2 cellular contexts compared by ENCODE assay signal in genomic region chr20:17503501-17504325, GRCh38.
TF ChIP-seq lines count a peak whose summit lies in the region.

No MANE protein-coding gene starts in this region.

TF ChIP-seq in HepG2, 621 proteins besides CTCF, POLR2A, EP300 and RAD21:
- TF ChIP-seq HOXA3 (CRISPR knock-in tag; IDR thresholded peaks at IDR 0.05): no peak
- TF ChIP-seq ZNF597 (CRISPR knock-in tag; IDR thresholded peaks at IDR 0.05): no peak
- no peak for TF ChIP-seq WIZ (CRISPR knock-in tag; IDR thresholded peaks at IDR 0.05)
- TF ChIP-seq PPARG (CRISPR knock-in tag; conservative IDR thresholded peaks at IDR 0.05): no peak
- peak; percentile 6 for TF ChIP-seq U2AF1 (optimal IDR thresholded peaks at IDR 0.05; ENCODE audit: low read depth, low read length)
- TF ChIP-seq TIGD3 (CRISPR knock-in tag; IDR thresholded peaks at IDR 0.05; ENCODE audit: borderline replicate concordance): no peak
- TF ChIP-seq GATAD2A (CRISPR knock-in tag; IDR thresholded peaks at IDR 0.05): no peak

TF ChIP-seq in SK-N-SH, 30 proteins besides CTCF, POLR2A, EP300 and RAD21:
- TF ChIP-seq MXI1 (IDR thresholded peaks at IDR 0.05; ENCODE audit: low read depth, low read length): no peak
- no peak for TF ChIP-seq GATA2 (CRISPR knock-in tag; IDR thresholded peaks at IDR 0.05)
- no peak for TF ChIP-seq GABPA (IDR thresholded peaks at IDR 0.05; ENCODE audit: low read depth)
- TF ChIP-seq YY1 (IDR thresholded peaks at IDR 0.05; ENCODE audit: low read depth): no peak
- TF ChIP-seq, protein P1, sequence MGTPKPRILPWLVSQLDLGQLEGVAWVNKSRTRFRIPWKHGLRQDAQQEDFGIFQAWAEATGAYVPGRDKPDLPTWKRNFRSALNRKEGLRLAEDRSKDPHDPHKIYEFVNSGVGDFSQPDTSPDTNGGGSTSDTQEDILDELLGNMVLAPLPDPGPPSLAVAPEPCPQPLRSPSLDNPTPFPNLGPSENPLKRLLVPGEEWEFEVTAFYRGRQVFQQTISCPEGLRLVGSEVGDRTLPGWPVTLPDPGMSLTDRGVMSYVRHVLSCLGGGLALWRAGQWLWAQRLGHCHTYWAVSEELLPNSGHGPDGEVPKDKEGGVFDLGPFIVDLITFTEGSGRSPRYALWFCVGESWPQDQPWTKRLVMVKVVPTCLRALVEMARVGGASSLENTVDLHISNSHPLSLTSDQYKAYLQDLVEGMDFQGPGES (IDR thresholded peaks at IDR 0.05; ENCODE audit: low read depth, low read length): no peak
- no peak for TF ChIP-seq USF1 (IDR thresholded peaks at IDR 0.05; ENCODE audit: borderline replicate concordance, low read depth)
- no peak for TF ChIP-seq FOXJ3 (CRISPR knock-in tag; IDR thresholded peaks at IDR 0.05)
- TF ChIP-seq FOSL2 (IDR thresholded peaks at IDR 0.05; ENCODE audit: borderline replicate concordance, low read depth): no peak
- no peak for TF ChIP-seq TAF1 (IDR thresholded peaks at IDR 0.05; ENCODE audit: borderline replicate concordance, low read depth, low read length)
- no peak for TF ChIP-seq CHD2 (IDR thresholded peaks at IDR 0.05; ENCODE audit: low read length, partially characterized antibody)
- TF ChIP-seq, protein P2, sequence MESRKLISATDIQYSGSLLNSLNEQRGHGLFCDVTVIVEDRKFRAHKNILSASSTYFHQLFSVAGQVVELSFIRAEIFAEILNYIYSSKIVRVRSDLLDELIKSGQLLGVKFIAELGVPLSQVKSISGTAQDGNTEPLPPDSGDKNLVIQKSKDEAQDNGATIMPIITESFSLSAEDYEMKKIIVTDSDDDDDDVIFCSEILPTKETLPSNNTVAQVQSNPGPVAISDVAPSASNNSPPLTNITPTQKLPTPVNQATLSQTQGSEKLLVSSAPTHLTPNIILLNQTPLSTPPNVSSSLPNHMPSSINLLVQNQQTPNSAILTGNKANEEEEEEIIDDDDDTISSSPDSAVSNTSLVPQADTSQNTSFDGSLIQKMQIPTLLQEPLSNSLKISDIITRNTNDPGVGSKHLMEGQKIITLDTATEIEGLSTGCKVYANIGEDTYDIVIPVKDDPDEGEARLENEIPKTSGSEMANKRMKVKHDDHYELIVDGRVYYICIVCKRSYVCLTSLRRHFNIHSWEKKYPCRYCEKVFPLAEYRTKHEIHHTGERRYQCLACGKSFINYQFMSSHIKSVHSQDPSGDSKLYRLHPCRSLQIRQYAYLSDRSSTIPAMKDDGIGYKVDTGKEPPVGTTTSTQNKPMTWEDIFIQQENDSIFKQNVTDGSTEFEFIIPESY (IDR thresholded peaks at IDR 0.05; ENCODE audit: borderline replicate concordance, low read depth): no peak
- TF ChIP-seq NFIC (IDR thresholded peaks at IDR 0.05; ENCODE audit: borderline replicate concordance): no peak
- TF ChIP-seq SMC3 (IDR thresholded peaks at IDR 0.05; ENCODE audit: low read depth, low read length): no peak
- TF ChIP-seq RFX5 (IDR thresholded peaks at IDR 0.05; ENCODE audit: low read length): no peak
- no peak for TF ChIP-seq SIN3A (IDR thresholded peaks at IDR 0.05; ENCODE audit: borderline replicate concordance, low read depth, low read length)
- TF ChIP-seq NRF1 (IDR thresholded peaks at IDR 0.05; ENCODE audit: low read depth, low read length): no peak
- TF ChIP-seq, protein P3, sequence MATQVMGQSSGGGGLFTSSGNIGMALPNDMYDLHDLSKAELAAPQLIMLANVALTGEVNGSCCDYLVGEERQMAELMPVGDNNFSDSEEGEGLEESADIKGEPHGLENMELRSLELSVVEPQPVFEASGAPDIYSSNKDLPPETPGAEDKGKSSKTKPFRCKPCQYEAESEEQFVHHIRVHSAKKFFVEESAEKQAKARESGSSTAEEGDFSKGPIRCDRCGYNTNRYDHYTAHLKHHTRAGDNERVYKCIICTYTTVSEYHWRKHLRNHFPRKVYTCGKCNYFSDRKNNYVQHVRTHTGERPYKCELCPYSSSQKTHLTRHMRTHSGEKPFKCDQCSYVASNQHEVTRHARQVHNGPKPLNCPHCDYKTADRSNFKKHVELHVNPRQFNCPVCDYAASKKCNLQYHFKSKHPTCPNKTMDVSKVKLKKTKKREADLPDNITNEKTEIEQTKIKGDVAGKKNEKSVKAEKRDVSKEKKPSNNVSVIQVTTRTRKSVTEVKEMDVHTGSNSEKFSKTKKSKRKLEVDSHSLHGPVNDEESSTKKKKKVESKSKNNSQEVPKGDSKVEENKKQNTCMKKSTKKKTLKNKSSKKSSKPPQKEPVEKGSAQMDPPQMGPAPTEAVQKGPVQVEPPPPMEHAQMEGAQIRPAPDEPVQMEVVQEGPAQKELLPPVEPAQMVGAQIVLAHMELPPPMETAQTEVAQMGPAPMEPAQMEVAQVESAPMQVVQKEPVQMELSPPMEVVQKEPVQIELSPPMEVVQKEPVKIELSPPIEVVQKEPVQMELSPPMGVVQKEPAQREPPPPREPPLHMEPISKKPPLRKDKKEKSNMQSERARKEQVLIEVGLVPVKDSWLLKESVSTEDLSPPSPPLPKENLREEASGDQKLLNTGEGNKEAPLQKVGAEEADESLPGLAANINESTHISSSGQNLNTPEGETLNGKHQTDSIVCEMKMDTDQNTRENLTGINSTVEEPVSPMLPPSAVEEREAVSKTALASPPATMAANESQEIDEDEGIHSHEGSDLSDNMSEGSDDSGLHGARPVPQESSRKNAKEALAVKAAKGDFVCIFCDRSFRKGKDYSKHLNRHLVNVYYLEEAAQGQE (IDR thresholded peaks at IDR 0.05; ENCODE audit: low read depth, low read length): no peak
- TF ChIP-seq MAX (IDR thresholded peaks at IDR 0.05; ENCODE audit: low read depth): no peak
- no peak for TF ChIP-seq JUND (IDR thresholded peaks at IDR 0.05)
- no peak for TF ChIP-seq POLR2AphosphoS5 (IDR thresholded peaks at IDR 0.05; ENCODE audit: low read depth, low read length)
TF ChIP-seq in SK-N-SH: peak in this region for 0.
